Comparison of ENCODE assay signal across 22 cellular contexts in the genomic region with DNA sequence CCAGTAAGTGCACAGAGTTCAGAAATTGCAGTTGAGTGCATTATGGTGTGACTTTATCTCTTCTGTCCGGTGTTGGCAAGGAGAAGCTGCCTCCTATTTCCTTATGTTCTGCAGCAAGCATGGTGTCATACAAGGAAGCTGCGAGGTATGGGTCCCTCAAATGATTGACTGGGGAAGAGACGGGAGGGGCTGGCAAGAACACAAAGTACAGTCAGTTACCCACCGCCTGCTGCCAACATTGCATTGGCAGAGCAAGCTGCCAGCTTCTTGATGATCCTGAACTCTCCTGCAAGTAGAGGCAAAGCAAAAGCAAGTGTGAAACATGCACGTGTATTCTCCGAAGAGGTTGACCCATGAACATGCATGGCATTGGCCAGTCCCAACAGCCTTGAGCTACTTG.
DNase-seq lines count a peak whose midpoint lies in the region; ATAC-seq and TF ChIP-seq lines count a peak whose summit lies in the region.
"Had no signal": no experiment of that assay in that cellular context is flagged by ENCODE, and none has a peak within 500 bp of the region (broad histone marks: within the 10 kb centered on the region; RNA-seq: fewer than 3 reads in every experiment).

No MANE protein-coding gene starts in this region.

- H3K9me3 Mint-ChIP-seq in endodermal cell = peaks cover 9% of the 10 kb centered on the region

- 92% methylated on average over 6 of the region's 6 CpGs for WGBS in endodermal cell (ENCODE audit: insufficient coverage in 1 of 2, insufficient read length in 1 of 2), 2 experiments
- 83 to 88% (median 86%) methylated on average over 6 of the region's 6 CpGs for WGBS in ovary, 3 donors

- H3K27ac ChIP-seq in endodermal cell (ENCODE audit: low read depth, low read length) = no peak overlapping the region
- no peak overlapping the region for H3K27ac ChIP-seq in ovary
- H3K27ac ChIP-seq: A549; BLaER1 treated with 17β-estradiol and CSF1 and Interleukin-3, amounts not matched to agents 10 nM and 100 nM had no signal

- no peaks in the 10 kb centered on the region for H3K36me3 ChIP-seq in endodermal cell (ENCODE audit: control insufficient read depth, insufficient read depth, low read length)
- H3K36me3 ChIP-seq in ovary = no peaks in the 10 kb centered on the region
- H3K36me3 ChIP-seq: BE2C; BLaER1 treated with 17β-estradiol and CSF1 and Interleukin-3, amounts not matched to agents 10 nM and 100 nM; HAP-1 had no signal

- TF ChIP-seq EP300 in ovary (IDR thresholded peaks at IDR 0.05) = no peak

- intact Hi-C loops in ovary (cut with DNase I) = no loop called here

- no peaks in the 10 kb centered on the region for H3K36me3 Mint-ChIP-seq in endodermal cell (ENCODE audit: low read depth)

- no peak for ATAC-seq in GM21367 (IDR thresholded peaks at IDR 0.05; ENCODE audit: unreplicated experiment)
- ATAC-seq in GM18511 (IDR thresholded peaks at IDR 0.05; ENCODE audit: unreplicated experiment) = no peak
- ATAC-seq: A549, GM23338 had no signal

- H3K27me3 Mint-ChIP-seq in endodermal cell (ENCODE audit: insufficient read depth) = no peaks in the 10 kb centered on the region
- H3K27me3 Mint-ChIP-seq: CD4-positive, alpha-beta memory T cell had no signal

- H3K27me3 ChIP-seq in endodermal cell (ENCODE audit: control insufficient read depth, insufficient read depth, low read length, poor library complexity, severe bottlenecking) (no peaks in the 10 kb centered on the region), ovary (no peaks in the 10 kb centered on the region)
- H3K27me3 ChIP-seq: BE2C; BLaER1 treated with 17β-estradiol and CSF1 and Interleukin-3, amounts not matched to agents 10 nM and 100 nM had no signal

- no peaks in the 10 kb centered on the region for H3K4me1 ChIP-seq in endodermal cell (ENCODE audit: control insufficient read depth, insufficient read depth, low read length)
- no peaks in the 10 kb centered on the region for H3K4me1 ChIP-seq in ovary (ENCODE audit: insufficient read depth)
- H3K4me1 ChIP-seq: A549; BE2C; BLaER1 treated with 17β-estradiol and CSF1 and Interleukin-3, amounts not matched to agents 10 nM and 100 nM; HAP-1 had no signal

- H3K27ac Mint-ChIP-seq in endodermal cell = no peak overlapping the region
- H3K27ac Mint-ChIP-seq: GM23338, HFFc6 had no signal

- H3K9me3 ChIP-seq in endodermal cell (ENCODE audit: control insufficient read depth, low read length) (no peaks in the 10 kb centered on the region), ovary (no peaks in the 10 kb centered on the region)

- H3K9ac ChIP-seq in endodermal cell (ENCODE audit: extremely low read depth, low read length, poor library complexity, severe bottlenecking) = no peak overlapping the region
- H3K9ac ChIP-seq: BLaER1 treated with 17β-estradiol and CSF1 and Interleukin-3, amounts not matched to agents 10 nM and 100 nM had no signal

- H3K4me3 ChIP-seq in LNCaP clone FGC (ENCODE audit: low read depth, low read length) (no peak overlapping the region), endodermal cell (ENCODE audit: low read length) (no peak overlapping the region), ovary (no peak overlapping the region)
- H3K4me3 ChIP-seq: A549; BLaER1 treated with 17β-estradiol and CSF1 and Interleukin-3, amounts not matched to agents 10 nM and 100 nM; GM23338; HAP-1 had no signal

- TF ChIP-seq POLR2A in ovary (IDR thresholded peaks at IDR 0.05) = no peak

- DNase-seq in LNCaP clone FGC (ENCODE audit: low read depth) (peak; percentile 33), endodermal cell (peak; percentile 20), mucosa of gallbladder (ENCODE audit: low spot score) (peak; percentile 45), anterior cingulate cortex (lab: John Stamatoyannopoulos, UW) (no peak), ovary (no peak)
- DNase-seq: 8988T; ACHN; AML-193; BE2C; Calu3; CD4-positive, alpha-beta memory T cell; COR-L47; DMS53; DMS79 treated with DMSO at 0.1 percent for 48 hours; GF-D8; HFFc6 had no signal

- TF ChIP-seq CTCF in LNCaP clone FGC (IDR thresholded peaks at IDR 0.05; ENCODE audit: control insufficient read depth, extremely low read depth, insufficient read depth) (no peak), endodermal cell (conservative IDR thresholded peaks at IDR 0.05) (no peak), ovary (IDR thresholded peaks at IDR 0.05) (no peak)

- peaks cover 5% of the 10 kb centered on the region for H3K4me1 Mint-ChIP-seq in endodermal cell
- H3K4me1 Mint-ChIP-seq: CD4-positive, alpha-beta memory T cell had no signal

- H3K4me3 Mint-ChIP-seq in endodermal cell = no peak overlapping the region
- H3K4me3 Mint-ChIP-seq: CD4-positive, alpha-beta memory T cell; GM23338; HFFc6 had no signal

Comparison
In these comparisons a context has a peak if more than half of its experiments do, and no peak if none do; other contexts are left out.
1. DNase-seq: peak in LNCaP clone FGC (single experiment), endodermal cell (single experiment) and mucosa of gallbladder (single experiment); none in anterior cingulate cortex (0 of 58) and ovary (0 of 5).